Comparison of ENCODE assay signal across 16 cellular contexts in genomic region chr1:226519741-226520598, GRCh38. TPM values are rescaled to one million over a fixed set of nuclear protein-coding genes. Genes with fewer than 3 reads are reported as not detected.
DNase-seq lines count a peak whose midpoint lies in the region; ATAC-seq and TF ChIP-seq lines count a peak whose summit lies in the region.
"Had no signal": no experiment of that assay in that cellular context is flagged by ENCODE, and none has a peak within 500 bp of the region (broad histone marks: within the 10 kb centered on the region; RNA-seq: fewer than 3 reads in every experiment).

No MANE protein-coding gene starts in this region.

- peaks cover 88% of the 10 kb centered on the region for H3K27me3 Mint-ChIP-seq in H9 (ENCODE audit: low read depth)

- H2BK120ac ChIP-seq in H9 (ENCODE audit: low read depth, low read length, poor library complexity, severe bottlenecking) (no peak overlapping the region), neuronal stem cell (ENCODE audit: low read depth, low read length) (peak overlapping the region; percentile 9)

- intact Hi-C loops in heart left ventricle (cut with DNase I) = no loop called here

- no CpG with 5 or more reads among the region's 13 CpGs for WGBS in H9 (ENCODE audit: extremely low coverage, insufficient read length, low lambda C conversion rate)
- WGBS in heart left ventricle, 4 donors = 45 to 55% (median 52%) methylated on average over 13 of the region's 13 CpGs
- WGBS in neuronal stem cell (ENCODE audit: extremely low coverage in 2 of 2, insufficient read length in 2 of 2, insufficient replicate concordance in 1 of 2), 2 donors = no CpG with 5 or more reads among the region's 13 CpGs

- no peak for TF ChIP-seq POLR2A in heart left ventricle (IDR thresholded peaks at IDR 0.05)

- H3K27ac Mint-ChIP-seq in H9 = peak overlapping the region in 2 of 3 experiments; percentile 79 to 93; a peak in 4 of 7 replicates
- H3K27ac Mint-ChIP-seq: CD4-positive, CD25-positive, alpha-beta regulatory T cell; stimulated activated naive B cell treated with anti-CD40 and anti-IgM and Interleukin-4, amounts not matched to agents 10 μg/mL and 1 μg/mL and 100 μg/mL, for 72 hours had no signal

- no peak overlapping the region for H4K5ac ChIP-seq in H9 (ENCODE audit: insufficient read length, low read depth, low read length)

- no peaks in the 10 kb centered on the region for H3K9me3 ChIP-seq in H9 (ENCODE audit: control insufficient read depth, low read depth, low read length)
- peaks cover 0 to 7% (median 0%) of the 10 kb centered on the region in 12 donors for H3K9me3 ChIP-seq in heart left ventricle
- H3K9me3 ChIP-seq in neuronal stem cell (replicated peaks in 1 of 2; ENCODE audit: control insufficient read depth in 2 of 2, insufficient read depth in 1 of 2, low read depth in 1 of 2, low read length in 2 of 2) = no peaks in the 10 kb centered on the region

- H3K4me1 ChIP-seq in H9 (ENCODE audit: insufficient read depth, low read length) = peaks cover 14% of the 10 kb centered on the region; the same call in 1 of the 2 replicates
- H3K4me1 ChIP-seq in heart left ventricle = peaks cover 0 to 11% (median 2%) of the 10 kb centered on the region in 12 donors
- no peaks in the 10 kb centered on the region for H3K4me1 ChIP-seq in neuronal stem cell (ENCODE audit: control insufficient read depth in 2 of 2, insufficient read depth in 1 of 2, low read depth in 1 of 2, low read length in 2 of 2)

- H3K23ac ChIP-seq in H9 (ENCODE audit: insufficient read length, low read depth, low read length) (no peak overlapping the region), neuronal stem cell (ENCODE audit: low read depth, low read length, poor library complexity) (no peak overlapping the region)

- H2BK15ac ChIP-seq in H9 (ENCODE audit: low read depth, low read length) = no peak overlapping the region
- H2BK15ac ChIP-seq in neuronal stem cell (ENCODE audit: low read length) = no peak overlapping the region

- no peaks in the 10 kb centered on the region for H3K9me3 Mint-ChIP-seq in H9

- ATAC-seq in heart left ventricle (peak in 3 of 4 donors; percentile 29 to 61 (median 55)), HG03196 (IDR thresholded peaks at IDR 0.05; ENCODE audit: unreplicated experiment) (no peak), GM19397 (IDR thresholded peaks at IDR 0.05; ENCODE audit: unreplicated experiment) (no peak)
- ATAC-seq: activated CD4-positive, CD25-positive, alpha-beta regulatory T cell treated with anti-CD3 and anti-CD28 coated beads, Interleukin-2, amount 50 U/mL, for 24 hours; stimulated activated naive B cell treated with anti-CD40 and anti-IgM and Interleukin-4, amounts not matched to agents 10 μg/mL and 1 μg/mL and 100 μg/mL, for 72 hours had no signal

- H3K36me3 ChIP-seq in heart left ventricle = no peaks in the 10 kb centered on the region
- no peaks in the 10 kb centered on the region for H3K36me3 ChIP-seq in neuronal stem cell (replicated peaks in 1 of 2; ENCODE audit: control insufficient read depth in 2 of 2, insufficient read depth in 2 of 2, low read length in 2 of 2)

- H3K14ac ChIP-seq in H9 (ENCODE audit: insufficient read depth, low read length) = no peak overlapping the region
- H3K14ac ChIP-seq in neuronal stem cell (ENCODE audit: low read length) = no peak overlapping the region

- peak; percentile 72 for DNase-seq in H9
- peak; percentile 66 for DNase-seq in NCI-H69 (lab: John Stamatoyannopoulos, UW)
- DNase-seq in heart left ventricle = peak in 1 of 5 donors; percentile 46
- no peak for DNase-seq in neuronal stem cell (ENCODE audit: low spot score)
- DNase-seq in OCI-M2 (lab: John Stamatoyannopoulos, UW; ENCODE audit: unreplicated experiment) = no peak
- no peak for DNase-seq in NCI-H1436 (lab: John Stamatoyannopoulos, UW)
- DNase-seq: CD4-positive, CD25-positive, alpha-beta regulatory T cell; erythroblast; glutamatergic neuron; NCI-H2081 treated with DMSO at 0.1 percent for 48 hours; stimulated activated naive B cell treated with anti-CD40 and anti-IgM and Interleukin-4, amounts not matched to agents 10 μg/mL and 1 μg/mL and 100 μg/mL, for 72 hours had no signal

- no peak overlapping the region for H4K91ac ChIP-seq in H9 (ENCODE audit: insufficient read length, low read depth, low read length)
- no peak overlapping the region for H4K91ac ChIP-seq in neuronal stem cell (ENCODE audit: low read depth, low read length, poor library complexity)

- H3K79me1 ChIP-seq in H9 (ENCODE audit: insufficient read depth, low read depth, low read length, poor library complexity, severe bottlenecking) (no peaks in the 10 kb centered on the region), neuronal stem cell (ENCODE audit: low read depth, low read length) (no peaks in the 10 kb centered on the region)

- H4K20me1 ChIP-seq in H9 (ENCODE audit: control insufficient read depth, insufficient read depth, insufficient read length) = no peaks in the 10 kb centered on the region

- H3K4me2 ChIP-seq in H9 (ENCODE audit: insufficient read depth, insufficient read length, low read length) = peak overlapping the region; percentile 29
- H3K4me2 ChIP-seq in neuronal stem cell (ENCODE audit: insufficient read depth, low read length, poor library complexity, severe bottlenecking) = no peak overlapping the region

- H3K9ac ChIP-seq in H9 (ENCODE audit: extremely low read depth, insufficient read length, low read length) (no peak overlapping the region), neuronal stem cell (ENCODE audit: low read depth, low read length, poor library complexity) (no peak overlapping the region)

- H2BK5ac ChIP-seq in H9 (ENCODE audit: insufficient read length, low read length) = no peak overlapping the region
- no peak overlapping the region for H2BK5ac ChIP-seq in neuronal stem cell (ENCODE audit: low read length)

- H3K18ac ChIP-seq in H9 (ENCODE audit: insufficient read length, low read depth, low read length) = no peak overlapping the region
- H3K18ac ChIP-seq in neuronal stem cell (ENCODE audit: low read length) = peak overlapping the region; percentile 44

- no peaks in the 10 kb centered on the region for H3K79me2 ChIP-seq in H9 (ENCODE audit: insufficient read depth, low read length)

- peak; percentile 65 for TF ChIP-seq CTCF in H9 (conservative IDR thresholded peaks at IDR 0.05)
- peak in 5 of 12 donors; percentile 15 to 24 (median 20) for TF ChIP-seq CTCF in heart left ventricle (IDR thresholded peaks at IDR 0.05)

- peak overlapping the region; percentile 31 to 66; a peak in 3 of 5 replicates for H3K4me3 Mint-ChIP-seq in H9
- H3K4me3 Mint-ChIP-seq: CD4-positive, CD25-positive, alpha-beta regulatory T cell; stimulated activated naive B cell treated with anti-CD40 and anti-IgM and Interleukin-4, amounts not matched to agents 10 μg/mL and 1 μg/mL and 100 μg/mL, for 72 hours had no signal

- H3K27me3 ChIP-seq in H9 (ENCODE audit: insufficient read depth, low read length) (no peaks in the 10 kb centered on the region; the same call in 1 of the 2 replicates), heart left ventricle (peaks cover 0 to 9% (median 0%) of the 10 kb centered on the region in 9 donors), neuronal stem cell (ENCODE audit: control insufficient read depth in 3 of 3, insufficient read depth in 3 of 3, low read depth in 1 of 3, low read length in 3 of 3) (peaks cover 0 to 7% (median 0%) of the 10 kb centered on the region in 3 experiments)

- H4K8ac ChIP-seq in H9 (replicated peaks; ENCODE audit: insufficient read length, low read depth, low read length) (no peak overlapping the region), neuronal stem cell (ENCODE audit: low read depth, low read length) (no peak overlapping the region)

- H3K56ac ChIP-seq in H9 (ENCODE audit: insufficient read length, low read depth, low read length) = no peak overlapping the region

- H3K4ac ChIP-seq in H9 (ENCODE audit: low read depth, low read length) (no peak overlapping the region), neuronal stem cell (ENCODE audit: low read length) (no peak overlapping the region)

- H3K23me2 ChIP-seq in H9 (ENCODE audit: insufficient read length, low read depth, low read length, poor library complexity, severe bottlenecking) = no peaks in the 10 kb centered on the region

- no peak overlapping the region for H3T11ph ChIP-seq in H9 (ENCODE audit: low read length)

- H2AFZ ChIP-seq in H9 (ENCODE audit: low read length) (no peak overlapping the region), neuronal stem cell (ENCODE audit: low read length) (no peak overlapping the region)

- H2BK12ac ChIP-seq in H9 (ENCODE audit: insufficient read length, low read depth, low read length) = no peak overlapping the region
- H2BK12ac ChIP-seq in neuronal stem cell (ENCODE audit: low read length) = no peak overlapping the region

- H3K27ac ChIP-seq in H9 (ENCODE audit: insufficient read length, low read depth, low read length) (no peak overlapping the region), heart left ventricle (no peak overlapping the region), neuronal stem cell (replicated peaks; ENCODE audit: low read length) (no peak overlapping the region)

- H2BK20ac ChIP-seq in H9 (ENCODE audit: low read depth, low read length, poor library complexity, severe bottlenecking) = no peak overlapping the region

- peaks cover 19 to 22% of the 10 kb centered on the region in 2 experiments for H3K4me1 Mint-ChIP-seq in H9
- H3K4me1 Mint-ChIP-seq: CD4-positive, CD25-positive, alpha-beta regulatory T cell; stimulated activated naive B cell treated with anti-CD40 and anti-IgM and Interleukin-4, amounts not matched to agents 10 μg/mL and 1 μg/mL and 100 μg/mL, for 72 hours had no signal

- H2AK5ac ChIP-seq in H9 (ENCODE audit: insufficient read length, low read length) (no peak overlapping the region), neuronal stem cell (ENCODE audit: low read depth, low read length) (no peak overlapping the region)

- no peak overlapping the region for H3K4me3 ChIP-seq in heart left ventricle
- H3K4me3 ChIP-seq in neuronal stem cell (ENCODE audit: low read length in 2 of 2) = no peak overlapping the region
- H3K4me3 ChIP-seq: lung had no signal

- no peaks in the 10 kb centered on the region; a peak in 1 of 7 replicates for H3K36me3 Mint-ChIP-seq in H9 (ENCODE audit: insufficient read depth in 1 of 3, low read depth in 3 of 3)
- H3K36me3 Mint-ChIP-seq: CD4-positive, CD25-positive, alpha-beta regulatory T cell; stimulated activated naive B cell treated with anti-CD40 and anti-IgM and Interleukin-4, amounts not matched to agents 10 μg/mL and 1 μg/mL and 100 μg/mL, for 72 hours had no signal

RNA-seq across cellular contexts. Expression of gene STUM, which starts 28.6 kb away (rescaled TPM):
- 0.09 and 0.11 TPM in 2 replicates for total RNA-seq in H9 (2021)
- total RNA-seq in heart left ventricle = 1 to 10 TPM in 4 of 9 donors, under 1 TPM in 5; 0.39 to 1.7 (median 0.97) TPM
- 1 to 10 TPM in 1 of 2 donors, under 1 TPM in 1; 0.53 to 1.1 TPM for polyA plus RNA-seq in heart left ventricle
- 0.25 TPM for polyA plus RNA-seq in neuronal stem cell (2013, experiment 1 of 2)
- 0.28 TPM for polyA plus RNA-seq in neuronal stem cell (2013, experiment 2 of 2)
- total RNA-seq: CD4-positive, CD25-positive, alpha-beta regulatory T cell; LHCN-M2 had no signal

Comparison
In these comparisons a context has a peak if more than half of its experiments do, and no peak if none do; other contexts are left out.
1. DNase-seq: peak in H9 (single experiment) and NCI-H69 (single experiment); none in neuronal stem cell (single experiment), OCI-M2 (single experiment) and NCI-H1436 (single experiment).
2. ATAC-seq: peak in heart left ventricle (3 of 4); none in HG03196 (single experiment) and GM19397 (single experiment).